In genomic region chr20:7330850-7331249, GRCh38 we compare ENCODE assay signal across 8 cellular contexts.
"Had no signal": no experiment of that assay in that cellular context is flagged by ENCODE, and none has a peak within 500 bp of the region (broad histone marks: within the 10 kb centered on the region; RNA-seq: fewer than 3 reads in every experiment).

No MANE protein-coding gene starts in this region.

- H3K4me1 Mint-ChIP-seq: IgD-negative memory B cell had no signal

- H3K4me2 ChIP-seq: KMS-11 had no signal

- ATAC-seq: HepG2 had no signal

- DNase-seq: GOT3, H7, HCEC 1CT, KBM-7 had no signal

- H3K9ac ChIP-seq: KMS-11 had no signal

- H3K27me3 Mint-ChIP-seq: IgD-negative memory B cell had no signal

- H3K27ac Mint-ChIP-seq: IgD-negative memory B cell had no signal

- H3K27ac ChIP-seq: HL-60, KMS-11 had no signal

- H3K4me3 Mint-ChIP-seq: IgD-negative memory B cell had no signal
